8 cellular contexts compared by ENCODE assay signal in genomic region chr2:62505649-62506420, GRCh38. TPM values are rescaled to one million over a fixed set of nuclear protein-coding genes. Genes with fewer than 3 reads are reported as not detected.
A peak's percentile ranks its signal among the peaks of the same experiment; 100 is the strongest.
DNase-seq lines count a peak whose midpoint lies in the region; ATAC-seq and TF ChIP-seq lines count a peak whose summit lies in the region.

A gene with protein sequence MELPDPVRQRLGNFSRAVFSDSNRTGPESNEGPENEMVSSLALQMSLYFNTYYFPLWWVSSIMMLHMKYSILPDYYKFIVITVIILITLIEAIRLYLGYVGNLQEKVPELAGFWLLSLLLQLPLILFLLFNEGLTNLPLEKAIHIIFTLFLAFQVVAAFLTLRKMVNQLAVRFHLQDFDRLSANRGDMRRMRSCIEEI (minus strand): TSS chr2:62506195. CDS start chr2:62506129, 66 bp downstream.

- TF ChIP-seq CTCF in fibroblast of the aortic adventitia (IDR thresholded peaks at IDR 0.05; ENCODE audit: insufficient read depth, low read length) (no peak), thoracic aorta (IDR thresholded peaks at IDR 0.05) (no peak)

- no peaks in the 10 kb centered on the region for H3K9me3 ChIP-seq in thoracic aorta

- peaks cover 17% of the 10 kb centered on the region for H3K27me3 Mint-ChIP-seq in activated T-cell treated with anti-CD3 and anti-CD28 coated beads, Interleukin-2, amount 50 U/mL, for 4 hours (ENCODE audit: low read depth)
- H3K27me3 Mint-ChIP-seq in naive B cell = peaks cover 6 to 23% (median 17%) of the 10 kb centered on the region in 3 donors

- no peaks in the 10 kb centered on the region for H3K27me3 ChIP-seq in thoracic aorta (replicated peaks; ENCODE audit: insufficient read depth)

- DNase-seq in DMS114 treated with DMSO at 0.1 percent for 48 hours (lab: John Stamatoyannopoulos, UW; ENCODE audit: unreplicated experiment) (peak; percentile 86), NCI-H69 (lab: John Stamatoyannopoulos, UW) (peak; percentile 89), fibroblast of the aortic adventitia (ENCODE audit: low read depth) (peak; percentile 92), naive B cell (peak; percentile 2), thoracic aorta (ENCODE audit: low spot score) (peak; percentile 77)
- DNase-seq in activated T-cell treated with anti-CD3 and anti-CD28 coated beads, Interleukin-2, amount 50 U/mL, for 4 hours = no peak

- no peaks in the 10 kb centered on the region for H3K36me3 ChIP-seq in thoracic aorta

- peak within 1 kb of the TSS; percentile 74 for H3K4me3 Mint-ChIP-seq in activated T-cell treated with anti-CD3 and anti-CD28 coated beads, Interleukin-2, amount 50 U/mL, for 4 hours
- H3K4me3 Mint-ChIP-seq in naive B cell = peak within 1 kb of the TSS; percentile 75 to 89 (median 83)

- peaks cover 8% of the 10 kb centered on the region for H3K4me1 Mint-ChIP-seq in activated T-cell treated with anti-CD3 and anti-CD28 coated beads, Interleukin-2, amount 50 U/mL, for 4 hours (ENCODE audit: low read depth)
- peaks cover 7 to 8% (median 8%) of the 10 kb centered on the region in 3 donors for H3K4me1 Mint-ChIP-seq in naive B cell

- H3K4me3 ChIP-seq in fibroblast of the aortic adventitia (ENCODE audit: low read depth, low read length) (peak within 1 kb of the TSS; percentile 73), thoracic aorta (peak within 1 kb of the TSS; percentile 73)

- peaks cover 0 to 3% of the 10 kb centered on the region in 2 donors for H3K4me1 ChIP-seq in thoracic aorta (ENCODE audit: control insufficient read depth in 1 of 2, low read depth in 2 of 2)

- H3K27ac ChIP-seq in thoracic aorta = peak within 1 kb of the TSS; percentile 78 to 80

- no peaks in the 10 kb centered on the region for H3K36me3 Mint-ChIP-seq in activated T-cell treated with anti-CD3 and anti-CD28 coated beads, Interleukin-2, amount 50 U/mL, for 4 hours (ENCODE audit: insufficient read depth)
- no peaks in the 10 kb centered on the region for H3K36me3 Mint-ChIP-seq in naive B cell

- ATAC-seq in GM19463 (IDR thresholded peaks at IDR 0.05; ENCODE audit: unreplicated experiment) = peak; percentile 85
- peak; percentile 45 for ATAC-seq in HG03558 (IDR thresholded peaks at IDR 0.05; ENCODE audit: extremely low read depth, unreplicated experiment)
- peak; percentile 63 to 77 for ATAC-seq in activated T-cell treated with anti-CD3 and anti-CD28 coated beads, Interleukin-2, amount 50 U/mL, for 4 hours
- peak; percentile 52 to 69 for ATAC-seq in naive B cell (ENCODE audit: low read depth in 2 of 2)
- ATAC-seq in thoracic aorta (ENCODE audit: insufficient number of reproducible peaks, low FRiP score, low read depth) = peak; percentile 99

- peak within 1 kb of the TSS in 2 of 6 donors; percentile 7 to 70 for H3K27ac Mint-ChIP-seq in naive B cell

- no peaks in the 10 kb centered on the region for H3K9me3 Mint-ChIP-seq in activated T-cell treated with anti-CD3 and anti-CD28 coated beads, Interleukin-2, amount 50 U/mL, for 4 hours
- H3K9me3 Mint-ChIP-seq in naive B cell = peaks cover 0 to 2% (median 0%) of the 10 kb centered on the region in 7 donors

RNA-seq across cellular contexts. Expression of the gene that starts here (rescaled TPM):
- under 1 TPM in 2 of 3 donors, not detected in 1; 0.08 to 0.15 TPM for total RNA-seq in activated T-cell treated with anti-CD3 and anti-CD28 coated beads, Interleukin-2, amount 50 U/mL, for 4 hours
- 0.90 and 4.4 TPM in 2 replicates for total RNA-seq in fibroblast of the aortic adventitia (ENCODE audit: low replicate concordance)
- polyA plus RNA-seq in naive B cell (ENCODE audit: low read depth in 6 of 6) = not detected
- 1 to 10 TPM in 1 of 2 donors, under 1 TPM in 1; 0.42 to 2.7 TPM for total RNA-seq in thoracic aorta

Comparison
In these comparisons a context has a peak if more than half of its experiments do, and no peak if none do; other contexts are left out.
1. Peak in ATAC-seq in activated T-cell treated with anti-CD3 and anti-CD28 coated beads, Interleukin-2, amount 50 U/mL, for 4 hours; RNA of the gene not detected or under 1 TPM.
2. Peak in DNase-seq and ATAC-seq in naive B cell; RNA of the gene not detected or under 1 TPM.
3. ATAC-seq: peak in every context shown above with its lines; median percentile 99 in thoracic aorta; 85 in GM19463; 70 in activated T-cell treated with anti-CD3 and anti-CD28 coated beads, Interleukin-2, amount 50 U/mL, for 4 hours; 60 in naive B cell; 45 in HG03558.